23 cellular contexts compared by ENCODE assay signal in genomic region chr1:78334114-78334513, GRCh38.
"Had no signal": no experiment of that assay in that cellular context is flagged by ENCODE, and none has a peak within 500 bp of the region (broad histone marks: within the 10 kb centered on the region; RNA-seq: fewer than 3 reads in every experiment).

No MANE protein-coding gene starts in this region.

- H3K36me3 ChIP-seq: brain microvascular endothelial cell, cardiac muscle cell, SJSA1 had no signal

- H3K27ac ChIP-seq: brain microvascular endothelial cell, cardiac muscle cell, RWPE1, SJSA1 had no signal

- ATAC-seq: activated CD8-positive, alpha-beta memory T cell treated with anti-CD3 and anti-CD28 coated beads, Interleukin-2, amount 10 ng/mL, durations not matched to agents 7 days and 5 days; activated T-cell treated with anti-CD3 and anti-CD28 coated beads, Interleukin-2, amount 50 U/mL, for 4 hours; activated T-helper 17 cell treated with anti-CD3 and anti-CD28 coated beads, Interleukin-2, amount 50 U/mL, for 72 hours; T-helper 17 cell had no signal

- H3K27me3 ChIP-seq: brain microvascular endothelial cell, cardiac muscle cell, SJSA1 had no signal

- H3K9me3 ChIP-seq: SJSA1 had no signal

- DNase-seq: activated B cell treated with CpG ODN at 0.5 μM for 24 hours; activated CD4-positive, alpha-beta T cell treated with anti-CD3 and anti-CD28 coated beads for 1 hour; activated CD4-positive, alpha-beta T cell treated with anti-CD3 and anti-CD28 coated beads, Interleukin-2, amount 10 ng/mL, durations not matched to agents 24 days and 14 days; activated CD4-positive, alpha-beta T cell treated with anti-CD3 and anti-CD28 coated beads, Interleukin-2, amount 50 U/mL, for 48 hours; activated CD8-positive, alpha-beta memory T cell treated with anti-CD3 and anti-CD28 coated beads, Interleukin-2, amount 10 ng/mL, durations not matched to agents 7 days and 5 days; activated gamma-delta T cell; activated T-cell treated with anti-CD3 and anti-CD28 coated beads, Interleukin-2, amount 50 U/mL, for 4 hours; amygdala; KG1; NCI-H1092; NCI-H1930; NCI-H2171; NCI-H2227 treated with DMSO at 0.1 percent for 48 hours; NCI-H446 treated with DMSO at 0.1 percent for 48 hours; NCI-H524 treated with DMSO at 0.1 percent for 48 hours; NCI-H748 treated with DMSO at 0.1 percent for 48 hours; T-helper 17 cell; T-helper 9 cell had no signal

- H3K4me3 ChIP-seq: cardiac muscle cell, SJSA1 had no signal
